ENCODE assay signal across 17 cellular contexts in the genomic region with DNA sequence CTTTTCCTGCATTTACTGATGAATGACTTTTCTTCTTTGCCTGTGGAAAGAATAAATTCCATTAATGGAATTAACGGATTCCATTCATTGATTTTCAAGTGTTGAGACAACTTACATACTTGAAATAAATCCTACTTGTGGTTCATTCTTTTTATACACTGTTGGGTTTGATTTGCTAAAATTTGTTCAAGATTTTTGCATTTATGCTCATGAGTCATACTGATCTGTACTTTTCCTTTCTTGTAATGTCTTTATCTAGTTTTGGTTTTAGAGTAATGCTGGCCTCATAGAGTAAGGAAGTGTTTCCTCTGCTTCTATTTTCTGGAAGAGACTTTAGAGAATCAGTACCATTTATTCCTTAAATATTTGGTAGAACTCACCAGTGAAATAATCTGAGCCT.
"Had no signal": no experiment of that assay in that cellular context is flagged by ENCODE, and none has a peak within 500 bp of the region (broad histone marks: within the 10 kb centered on the region; RNA-seq: fewer than 3 reads in every experiment).

No MANE protein-coding gene starts in this region.

- H3K9me3 ChIP-seq: adrenal gland, mucosa of descending colon, neutrophil, transverse colon had no signal

- H3K4me1 ChIP-seq: foreskin keratinocyte, heart left ventricle, transverse colon had no signal

- H3K4me3 Mint-ChIP-seq: activated T-helper 1 cell treated with anti-CD3 and anti-CD28 coated beads, Interleukin-12 subunit alpha, Interleukin-12 subunit beta, Interleukin-2, Interleukin-4 antibody, amounts not matched to agents 30 ng/mL and 10 ng/mL and 1 ng/mL, durations not matched to agents 14 hours and 24 hours and 36 hours; dendritic cell treated with granulocyte-macrophage colony-stimulating factor and Interleukin-4, amounts not matched to agents 40 ng/mL and 50 ng/mL, for 4 days; naive thymus-derived CD8-positive, alpha-beta T cell; T-helper 1 cell treated with Interleukin-12 subunit alpha and Interleukin-12 subunit beta and Interleukin-4 antibody, amounts not matched to agents 30 μg/mL and 1 μg/mL, for 36 hours; WTC11 had no signal

- ATAC-seq: foreskin keratinocyte; heart left ventricle; mucosa of descending colon; naive thymus-derived CD8-positive, alpha-beta T cell; WTC11 had no signal

- H3K27ac Mint-ChIP-seq: activated T-helper 1 cell treated with anti-CD3 and anti-CD28 coated beads, Interleukin-12 subunit alpha, Interleukin-12 subunit beta, Interleukin-2, Interleukin-4 antibody, amounts not matched to agents 30 ng/mL and 10 ng/mL and 1 ng/mL, durations not matched to agents 14 hours and 24 hours and 36 hours; dendritic cell treated with granulocyte-macrophage colony-stimulating factor and Interleukin-4, amounts not matched to agents 40 ng/mL and 50 ng/mL, for 4 days; naive thymus-derived CD8-positive, alpha-beta T cell; T-helper 1 cell treated with Interleukin-12 subunit alpha and Interleukin-12 subunit beta and Interleukin-4 antibody, amounts not matched to agents 30 μg/mL and 1 μg/mL, for 36 hours; WTC11 had no signal

- H3K4me3 ChIP-seq: adrenal gland, heart left ventricle, mucosa of descending colon, skin epidermis, transverse colon had no signal

- H3K27me3 Mint-ChIP-seq: dendritic cell treated with granulocyte-macrophage colony-stimulating factor and Interleukin-4, amounts not matched to agents 40 ng/mL and 50 ng/mL, for 4 days had no signal

- H3K36me3 ChIP-seq: adrenal gland, heart left ventricle, neutrophil, transverse colon had no signal

- H3K27me3 ChIP-seq: adrenal gland, heart left ventricle, neutrophil, transverse colon had no signal

- H3K27ac ChIP-seq: foreskin keratinocyte, heart left ventricle, neutrophil, skin epidermis, transverse colon had no signal

- DNase-seq: central memory CD4-positive, alpha-beta T cell; erythroblast; foreskin keratinocyte; heart left ventricle; mammary epithelial cell; mucosa of descending colon; naive thymus-derived CD8-positive, alpha-beta T cell; retina; Right ventricle myocardium superior; transverse colon had no signal

- H3K4me1 Mint-ChIP-seq: naive thymus-derived CD8-positive, alpha-beta T cell; WTC11 had no signal

- H3K9me3 Mint-ChIP-seq: activated T-helper 1 cell treated with anti-CD3 and anti-CD28 coated beads, Interleukin-12 subunit alpha, Interleukin-12 subunit beta, Interleukin-2, Interleukin-4 antibody, amounts not matched to agents 30 ng/mL and 10 ng/mL and 1 ng/mL, durations not matched to agents 14 hours and 24 hours and 36 hours; dendritic cell treated with granulocyte-macrophage colony-stimulating factor and Interleukin-4, amounts not matched to agents 40 ng/mL and 50 ng/mL, for 4 days; naive thymus-derived CD8-positive, alpha-beta T cell; T-helper 1 cell treated with Interleukin-12 subunit alpha and Interleukin-12 subunit beta and Interleukin-4 antibody, amounts not matched to agents 30 μg/mL and 1 μg/mL, for 36 hours had no signal

- H3K36me3 Mint-ChIP-seq: naive thymus-derived CD8-positive, alpha-beta T cell; WTC11 had no signal
